1 cellular context compared by ENCODE assay signal in genomic region chr16:87924937-87925670, GRCh38.
TF ChIP-seq lines count a peak whose summit lies in the region.

No MANE protein-coding gene starts in this region.

TF ChIP-seq in H1, 55 proteins besides CTCF, POLR2A, EP300 and RAD21:
- TF ChIP-seq SIRT6 (IDR thresholded peaks at IDR 0.05; ENCODE audit: low read length) (no peak), MAX (IDR thresholded peaks at IDR 0.05) (no peak), KDM4A (IDR thresholded peaks at IDR 0.05; ENCODE audit: low read depth, low read length, severe bottlenecking) (no peak), CTBP2 (IDR thresholded peaks at IDR 0.05; ENCODE audit: borderline replicate concordance, insufficient read depth, insufficient read length, low read length) (no peak), POLR2AphosphoS5 (IDR thresholded peaks at IDR 0.05; ENCODE audit: low read depth, low read length) (no peak), HDAC2 (IDR thresholded peaks at IDR 0.05; ENCODE audit: borderline replicate concordance in 1 of 2, low read depth in 2 of 2, low read length in 2 of 2) (no peak), KDM1A (IDR thresholded peaks at IDR 0.05; ENCODE audit: borderline replicate concordance, low read length) (no peak), ATF2 (IDR thresholded peaks at IDR 0.05; ENCODE audit: low read length) (no peak), CHD7 (IDR thresholded peaks at IDR 0.05; ENCODE audit: insufficient replicate concordance, low read length) (no peak), ATF3 (IDR thresholded peaks at IDR 0.05; ENCODE audit: insufficient read depth, low read depth, low read length) (no peak), CBX5 (IDR thresholded peaks at IDR 0.05; ENCODE audit: low read depth, low read length) (no peak), SIN3A (conservative IDR thresholded peaks at IDR 0.05 in 1 of 2, IDR thresholded peaks at IDR 0.05 in 1 of 2; ENCODE audit: low read depth in 1 of 2, low read length in 2 of 2) (no peak), JUN (IDR thresholded peaks at IDR 0.05; ENCODE audit: low read depth, low read length) (no peak), ASH2L (IDR thresholded peaks at IDR 0.05; ENCODE audit: low read length) (no peak), TBP (IDR thresholded peaks at IDR 0.05; ENCODE audit: low read depth, low read length) (no peak)
TF ChIP-seq in H1: peak in this region for 0.
